In the genomic region with DNA sequence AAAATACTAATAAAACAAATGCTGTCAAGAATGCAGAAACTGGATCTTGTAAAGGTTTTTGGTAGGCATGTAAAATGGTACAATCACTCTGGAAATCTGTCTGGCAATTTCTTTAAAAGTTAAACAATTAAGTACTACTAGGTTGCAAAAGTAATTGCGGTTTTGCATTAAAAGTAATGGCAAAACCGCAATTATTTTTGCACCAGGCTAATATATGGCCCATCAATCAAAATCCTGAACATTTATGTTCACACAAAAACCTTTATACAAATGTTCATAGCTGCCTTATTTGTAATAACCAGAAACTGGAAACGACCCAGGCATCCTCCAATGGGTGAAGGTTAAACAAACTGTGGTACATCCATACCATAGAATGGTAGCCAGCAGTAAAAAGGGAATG, we compare ENCODE assay signal across 12 cellular contexts. TPM values are rescaled to one million over a fixed set of nuclear protein-coding genes. Genes with fewer than 3 reads are reported as not detected.
"Had no signal": no experiment of that assay in that cellular context is flagged by ENCODE, and none has a peak within 500 bp of the region (broad histone marks: within the 10 kb centered on the region; RNA-seq: fewer than 3 reads in every experiment).

No MANE protein-coding gene starts in this region.

- H2AFZ ChIP-seq: GM23248, GM23338 had no signal

- DNase-seq: GM23248, GOT3, H7, H9, HCEC 1CT, HFFc6 had no signal

- H3K9me3 ChIP-seq: HAP-1 had no signal

- H3K4me2 ChIP-seq: GM23338 had no signal

- FAIRE-seq: H1, H54 had no signal

- H3K36me3 ChIP-seq: HAP-1 had no signal

- H3K4me3 ChIP-seq: GM23248, GM23338, HAP-1 had no signal

- H3K27ac ChIP-seq: GM23248 had no signal

- ATAC-seq: GM23338, HCT116 had no signal

- H3K4me1 ChIP-seq: HAP-1 had no signal

- H3K9ac ChIP-seq: GM23248 had no signal

RNA-seq across cellular contexts. Expression of gene MRGPRX2, which starts 31.8 kb away (rescaled TPM):
- total RNA-seq: GM23248, GM23338, H1, H4, H7, H9, HFFc6 had no signal
- polyA plus RNA-seq: GM23248, GM23338, H1 had no signal
